12 cellular contexts compared by ENCODE assay signal in the genomic region with DNA sequence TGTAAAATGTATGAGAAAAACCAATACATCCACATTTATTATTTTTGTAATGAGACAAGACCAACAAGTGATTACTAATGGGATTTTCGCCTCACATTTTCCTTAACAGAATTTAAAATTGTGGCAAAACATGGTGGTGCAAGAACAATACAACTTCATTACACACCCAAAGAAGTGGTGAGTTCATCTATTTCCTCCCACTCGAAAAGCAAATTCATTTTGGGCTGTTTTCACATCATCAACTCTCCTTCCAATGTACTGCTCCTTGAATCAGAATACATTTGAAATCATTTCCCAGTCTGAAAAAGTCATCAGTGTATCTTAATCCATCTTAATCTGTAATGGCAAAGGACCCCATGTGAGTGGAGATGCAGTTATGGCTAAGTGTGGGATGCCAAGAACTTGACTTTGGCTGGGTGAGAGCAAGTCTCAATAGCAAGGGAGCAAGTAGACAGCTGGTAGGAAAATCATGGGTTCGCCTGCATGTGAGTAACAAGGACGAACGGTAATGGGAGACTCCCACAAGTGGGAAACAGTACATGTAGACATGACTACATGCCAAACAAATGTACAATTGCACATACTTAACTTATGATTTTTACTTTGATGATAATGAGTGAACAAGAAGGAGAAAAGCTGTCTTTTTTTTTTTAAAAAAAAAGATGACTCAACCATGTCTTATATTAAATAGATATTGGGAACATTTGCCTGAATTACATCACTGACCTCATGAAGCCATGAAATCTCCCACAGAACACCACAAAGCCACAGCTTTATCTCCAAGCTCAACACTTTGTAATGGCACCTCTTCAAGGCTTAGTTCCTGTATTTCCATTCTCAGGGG. TPM values are rescaled to one million over a fixed set of nuclear protein-coding genes. Genes with fewer than 3 reads are reported as not detected.
DNase-seq lines count a peak whose midpoint lies in the region; ATAC-seq and TF ChIP-seq lines count a peak whose summit lies in the region.
"Had no signal": no experiment of that assay in that cellular context is flagged by ENCODE, and none has a peak within 500 bp of the region (broad histone marks: within the 10 kb centered on the region; RNA-seq: fewer than 3 reads in every experiment).

No MANE protein-coding gene starts in this region.

- H3K4me1 ChIP-seq in DND-41 (ENCODE audit: insufficient read depth, low read length) (peaks cover 53% of the 10 kb centered on the region), adipocyte (ENCODE audit: control insufficient read depth, insufficient read depth, low read length) (peaks cover 27% of the 10 kb centered on the region)
- H3K4me1 ChIP-seq: gastroesophageal sphincter, tibial nerve had no signal

- peak overlapping the region; percentile 17 for H3K27ac Mint-ChIP-seq in mesothelial cell of epicardium

- no peak for TF ChIP-seq CTCF in DND-41 (IDR thresholded peaks at IDR 0.05; ENCODE audit: borderline replicate concordance, extremely low read depth, low read length, poor library complexity, severe bottlenecking)
- no peak for TF ChIP-seq CTCF in mesothelial cell of epicardium (IDR thresholded peaks at IDR 0.05; ENCODE audit: unreplicated experiment)

- peaks cover 3% of the 10 kb centered on the region for H3K9me3 Mint-ChIP-seq in mesothelial cell of epicardium

- H3K27me3 ChIP-seq in DND-41 (ENCODE audit: insufficient read depth, low read length, poor library complexity) (no peaks in the 10 kb centered on the region), adipocyte (replicated peaks; ENCODE audit: control insufficient read depth, insufficient read depth, low read length) (no peaks in the 10 kb centered on the region)
- H3K27me3 ChIP-seq: gastroesophageal sphincter, tibial nerve had no signal

- no peak overlapping the region for H2AFZ ChIP-seq in DND-41 (ENCODE audit: low read depth, low read length)

- no peak overlapping the region for H3K4me2 ChIP-seq in DND-41 (ENCODE audit: insufficient read depth, low read length)
- H3K4me2 ChIP-seq: SK-N-SH had no signal

- no peak for ATAC-seq in DND-41 (ENCODE audit: insufficient read depth, low read depth)
- no peak for ATAC-seq in GM19023 (IDR thresholded peaks at IDR 0.05; ENCODE audit: unreplicated experiment)
- no peak for ATAC-seq in GM21390 (IDR thresholded peaks at IDR 0.05; ENCODE audit: unreplicated experiment)
- ATAC-seq: gastroesophageal sphincter had no signal

- H3K27me3 Mint-ChIP-seq in mesothelial cell of epicardium (ENCODE audit: low read depth): peaks cover 2% of the 10 kb centered on the region

- DNase-seq in DND-41 (no peak), adipocyte (ENCODE audit: low read depth) (peak; percentile 32), mesothelial cell of epicardium (ENCODE audit: low spot score in 2 of 2, unreplicated experiment in 2 of 2) (no peak), NCI-H187 (lab: John Stamatoyannopoulos, UW) (no peak)
- DNase-seq: caudate nucleus, NCI-H526 treated with DMSO at 0.1 percent for 48 hours, SK-N-SH had no signal

- peaks cover 55% of the 10 kb centered on the region for H4K20me1 ChIP-seq in DND-41 (ENCODE audit: insufficient read depth, low read length)

- peaks cover 2% of the 10 kb centered on the region for H3K4me1 Mint-ChIP-seq in mesothelial cell of epicardium

- H3K79me2 ChIP-seq in DND-41 (ENCODE audit: insufficient read depth, low read length): peaks cover 98% of the 10 kb centered on the region

- H3K27ac ChIP-seq in DND-41 (ENCODE audit: low read length) (peak overlapping the region; percentile 57), KOPT-K1 (ENCODE audit: low read depth, low read length, poor library complexity, severe bottlenecking) (peak overlapping the region; percentile 98)
- H3K27ac ChIP-seq: gastroesophageal sphincter, tibial nerve had no signal

- H3K4me3 ChIP-seq in DND-41 (ENCODE audit: low read depth in 1 of 2, low read length in 2 of 2): no peak overlapping the region
- no peak overlapping the region for H3K4me3 ChIP-seq in adipocyte (ENCODE audit: low read length)
- H3K4me3 ChIP-seq: gastroesophageal sphincter, tibial nerve had no signal

- H3K36me3 ChIP-seq in DND-41 (ENCODE audit: insufficient read depth, low read length): peaks cover 58% of the 10 kb centered on the region
- peaks cover 31% of the 10 kb centered on the region for H3K36me3 ChIP-seq in KOPT-K1 (ENCODE audit: insufficient read depth, low read length)
- no peaks in the 10 kb centered on the region for H3K36me3 ChIP-seq in adipocyte (ENCODE audit: control insufficient read depth, insufficient read depth, low read length, severe bottlenecking)
- H3K36me3 ChIP-seq: gastroesophageal sphincter, tibial nerve had no signal

- H3K9me3 ChIP-seq in DND-41 (ENCODE audit: insufficient read depth, low read length, severe bottlenecking) (no peaks in the 10 kb centered on the region), KOPT-K1 (ENCODE audit: insufficient read depth, low read length, poor library complexity, severe bottlenecking) (no peaks in the 10 kb centered on the region), adipocyte (ENCODE audit: control insufficient read depth, low read length) (no peaks in the 10 kb centered on the region)
- H3K9me3 ChIP-seq: gastroesophageal sphincter, SK-N-SH, tibial nerve had no signal

- H3K4me3 Mint-ChIP-seq in mesothelial cell of epicardium: no peak overlapping the region

- H3K9ac ChIP-seq in DND-41 (ENCODE audit: low read depth, low read length): no peak overlapping the region
- H3K9ac ChIP-seq in adipocyte (ENCODE audit: low read length): no peak overlapping the region
- H3K9ac ChIP-seq: SK-N-SH had no signal

- no peaks in the 10 kb centered on the region for H3K36me3 Mint-ChIP-seq in mesothelial cell of epicardium

RNA-seq across cellular contexts. Expression of a gene that starts 46.0 kb away (rescaled TPM):
- total RNA-seq in mesothelial cell of epicardium: 38.3 to 41.2 TPM (median 38.5 TPM) in 3 replicates
